16 cellular contexts compared by ENCODE assay signal in genomic region chr6:135505222-135505621, GRCh38. TPM values are rescaled to one million over a fixed set of nuclear protein-coding genes. Genes with fewer than 3 reads are reported as not detected.
A peak's percentile ranks its signal among the peaks of the same experiment; 100 is the strongest.
DNase-seq lines count a peak whose midpoint lies in the region; ATAC-seq and TF ChIP-seq lines count a peak whose summit lies in the region.
"Had no signal": no experiment of that assay in that cellular context is flagged by ENCODE, and none has a peak within 500 bp of the region (broad histone marks: within the 10 kb centered on the region; RNA-seq: fewer than 3 reads in every experiment).

No MANE protein-coding gene starts in this region.

- TF ChIP-seq CTCF in Caco-2 (IDR thresholded peaks at IDR 0.05; ENCODE audit: insufficient read depth in 1 of 2, low read depth in 1 of 2, low read length in 1 of 2, severe bottlenecking in 1 of 2, unreplicated experiment in 1 of 2) (no peak), PC-9 (conservative IDR thresholded peaks at IDR 0.05) (no peak), progenitor cell of endocrine pancreas (IDR thresholded peaks at IDR 0.05; ENCODE audit: unreplicated experiment) (no peak)

- DNase-seq in Caco-2 (peak; percentile 10 to 36), PC-9 (no peak), left kidney (ENCODE audit: low read depth, low spot score) (peak; percentile 51), progenitor cell of endocrine pancreas (ENCODE audit: low spot score, unreplicated experiment) (no peak), left cardiac atrium (no peak), iPS-NIHi7 (ENCODE audit: extremely low spot score) (no peak), SJCRH30 (no peak)
- DNase-seq: BE2C; CD4-positive, CD25-positive, alpha-beta regulatory T cell; EL; NCI-H1105 treated with DMSO at 0.1 percent for 48 hours; NCI-H1694 had no signal

- H3K36me3 Mint-ChIP-seq in Caco-2 (ENCODE audit: insufficient read depth, unreplicated experiment) (no peaks in the 10 kb centered on the region), progenitor cell of endocrine pancreas (ENCODE audit: insufficient read depth) (no peaks in the 10 kb centered on the region)
- H3K36me3 Mint-ChIP-seq: CD4-positive, CD25-positive, alpha-beta regulatory T cell had no signal

- 0 out of 2 replicates have a peak overlapping the region, but pooled peaks have one; percentile 1 for H3K4me2 ChIP-seq in PC-9

- H3K79me2 ChIP-seq in PC-9 (ENCODE audit: low read depth) = no peaks in the 10 kb centered on the region

- no peaks in the 10 kb centered on the region for H3K27me3 Mint-ChIP-seq in Caco-2 (ENCODE audit: insufficient read depth, unreplicated experiment)
- no peaks in the 10 kb centered on the region for H3K27me3 Mint-ChIP-seq in progenitor cell of endocrine pancreas
- H3K27me3 Mint-ChIP-seq: CD4-positive, CD25-positive, alpha-beta regulatory T cell had no signal

- no peak for ATAC-seq in left cardiac atrium
- ATAC-seq: K562, Right ventricle myocardium inferior had no signal

- H3K4me1 ChIP-seq in Caco-2 (peaks cover 24% of the 10 kb centered on the region), PC-9 (replicated peaks; ENCODE audit: insufficient read depth) (no peaks in the 10 kb centered on the region; the same call in 1 of the 2 replicates), SJCRH30 (no peaks in the 10 kb centered on the region)

- H3K9me3 Mint-ChIP-seq in Caco-2 (ENCODE audit: unreplicated experiment) = no peaks in the 10 kb centered on the region
- H3K9me3 Mint-ChIP-seq in progenitor cell of endocrine pancreas (ENCODE audit: low read depth) = no peaks in the 10 kb centered on the region
- H3K9me3 Mint-ChIP-seq: CD4-positive, CD25-positive, alpha-beta regulatory T cell had no signal

- no peaks in the 10 kb centered on the region for H3K9me3 ChIP-seq in Caco-2
- no peaks in the 10 kb centered on the region for H3K9me3 ChIP-seq in PC-9 (ENCODE audit: insufficient read depth, low read depth)
- no peaks in the 10 kb centered on the region for H3K9me3 ChIP-seq in SJCRH30 (replicated peaks)
- H3K9me3 ChIP-seq: BE2C had no signal

- H3K4me1 Mint-ChIP-seq in Caco-2 (ENCODE audit: low read depth, unreplicated experiment) = peaks cover 18% of the 10 kb centered on the region
- H3K4me1 Mint-ChIP-seq in progenitor cell of endocrine pancreas (ENCODE audit: low read depth) = peaks cover 20% of the 10 kb centered on the region

- intact Hi-C loops in Caco-2 (cut with micrococcal nuclease; ENCODE audit: unreplicated experiment) (loop anchor here (5.0 kb wide), 1 partner anchor 812 kb away; no protein-coding TSS in a partner anchor), PC-9 (cut with micrococcal nuclease; ENCODE audit: unreplicated experiment) (loop anchor here (5.0 kb wide), 1 partner anchor 1047 kb away; the partner anchor contains the start of gene MAP7), left cardiac atrium (cut with DNase I) (no loop called here)

- H2AFZ ChIP-seq in PC-9 = no peak overlapping the region

- no peak overlapping the region for H3K4me3 ChIP-seq in Caco-2 (ENCODE audit: low read depth, low read length)
- no peak overlapping the region for H3K4me3 ChIP-seq in PC-9
- H3K4me3 ChIP-seq in SJCRH30 = no peak overlapping the region
- H3K4me3 ChIP-seq: K562, SK-N-MC had no signal

- peaks cover 4% of the 10 kb centered on the region; the same call in 1 of the 2 replicates for H3F3A ChIP-seq in PC-9 (ENCODE audit: insufficient read depth, low read depth)

- H3K27me3 ChIP-seq in Caco-2 (replicated peaks; ENCODE audit: control insufficient read depth, insufficient read depth, low read length) (no peaks in the 10 kb centered on the region), PC-9 (ENCODE audit: insufficient read depth, low read depth) (no peaks in the 10 kb centered on the region), SJCRH30 (no peaks in the 10 kb centered on the region)
- H3K27me3 ChIP-seq: BE2C had no signal

- no peak overlapping the region for H3K27ac ChIP-seq in PC-9
- no peak overlapping the region for H3K27ac ChIP-seq in SJCRH30
- H3K27ac ChIP-seq: HL-60, SK-N-MC had no signal

- CTCF ChIA-PET in Caco-2 (lab: Charles Lee) (no interaction called here), PC-9 (lab: Charles Lee) (interaction anchor here (0.6 kb wide), 1 partner anchor 624 kb away, joined by 6 read pairs; no protein-coding TSS in a partner anchor)

- BruUV-seq in Caco-2 (replicated peaks; lab: Mats Ljungman, UMichigan) (no TSS peak), PC-9 (replicated peaks; lab: Mats Ljungman, UMichigan) (no TSS peak)

- no peaks in the 10 kb centered on the region for H3K36me3 ChIP-seq in Caco-2 (ENCODE audit: control insufficient read depth, insufficient read depth, low read length)
- no peaks in the 10 kb centered on the region for H3K36me3 ChIP-seq in PC-9 (ENCODE audit: low read depth)
- H3K36me3 ChIP-seq in SJCRH30 = no peaks in the 10 kb centered on the region
- H3K36me3 ChIP-seq: BE2C had no signal

- POLR2A ChIA-PET in Caco-2 (lab: Charles Lee) = no interaction called here
- POLR2A ChIA-PET in PC-9 (lab: Charles Lee; ENCODE audit: unreplicated experiment) = no interaction called here

- H4K20me1 ChIP-seq in PC-9 (ENCODE audit: insufficient read depth) = no peaks in the 10 kb centered on the region

- no peaks in the 10 kb centered on the region for H3K9me2 ChIP-seq in PC-9 (ENCODE audit: insufficient read depth)

- H3K27ac Mint-ChIP-seq in Caco-2 (ENCODE audit: unreplicated experiment) (peak overlapping the region; percentile 65), progenitor cell of endocrine pancreas (peak overlapping the region; percentile 89)

- H3K4me3 Mint-ChIP-seq in Caco-2 (ENCODE audit: unreplicated experiment) = no peak overlapping the region
- H3K4me3 Mint-ChIP-seq in progenitor cell of endocrine pancreas (ENCODE audit: low read depth) = no peak overlapping the region
- H3K4me3 Mint-ChIP-seq: CD4-positive, CD25-positive, alpha-beta regulatory T cell had no signal

RNA-seq across cellular contexts. Expression of gene AHI1, which starts 7.7 kb away (rescaled TPM):
- total RNA-seq in Caco-2 (2022) = 10.4 and 11.3 TPM in 2 replicates
- total RNA-seq in PC-9 (2021) = 19.8 and 19.9 TPM in 2 replicates
- 34.5 and 38.3 TPM in 2 replicates for total RNA-seq in progenitor cell of endocrine pancreas
- 10 to 100 TPM; 13.1 to 18.0 TPM for total RNA-seq in left cardiac atrium
- total RNA-seq in SJCRH30 (2014; rRNA removed; shearing (Covaris generic)) = 15.7 and 17.8 TPM in 2 replicates

Comparison
In these comparisons a context has a peak if more than half of its experiments do, and no peak if none do; other contexts are left out.
1. DNase-seq: peak in Caco-2 (2 of 2) and left kidney (single experiment); none in PC-9 (0 of 2), progenitor cell of endocrine pancreas (single experiment), left cardiac atrium (single experiment), iPS-NIHi7 (single experiment) and SJCRH30 (0 of 2).
2. intact Hi-C loops: an anchor here in Caco-2 (5.0 kb wide) and PC-9 (5.0 kb wide); none called in left cardiac atrium.